In genomic region chr2:109266998-109267854, GRCh38 we compare ENCODE assay signal across 16 cellular contexts.
A peak's percentile ranks its signal among the peaks of the same experiment; 100 is the strongest.
DNase-seq lines count a peak whose midpoint lies in the region; ATAC-seq and TF ChIP-seq lines count a peak whose summit lies in the region.
"Had no signal": no experiment of that assay in that cellular context is flagged by ENCODE, and none has a peak within 500 bp of the region (broad histone marks: within the 10 kb centered on the region; RNA-seq: fewer than 3 reads in every experiment).

No MANE protein-coding gene starts in this region.

- H3K27ac ChIP-seq in HL-60 (replicated peaks), result no peak overlapping the region
- no peak overlapping the region for H3K27ac ChIP-seq in effector memory CD4-positive, alpha-beta T cell (ENCODE audit: insufficient read depth, low read length, poor library complexity, severe bottlenecking)
- H3K27ac ChIP-seq: C4-2B had no signal

- intact Hi-C loops in left ventricle myocardium superior (cut with micrococcal nuclease), result no loop called here
- intact Hi-C loops in natural killer cell (cut with micrococcal nuclease), result no loop called here

- no peaks in the 10 kb centered on the region for H3K4me1 ChIP-seq in effector memory CD4-positive, alpha-beta T cell (ENCODE audit: control insufficient read depth, insufficient read depth, low read length, poor library complexity, severe bottlenecking)
- H3K4me1 ChIP-seq: pancreas had no signal

- H3K9me3 Mint-ChIP-seq in brain, result no peaks in the 10 kb centered on the region
- no peaks in the 10 kb centered on the region for H3K9me3 Mint-ChIP-seq in osteocyte (ENCODE audit: unreplicated experiment)
- H3K9me3 Mint-ChIP-seq in natural killer cell, result no peaks in the 10 kb centered on the region
- H3K9me3 Mint-ChIP-seq: stimulated activated naive CD8-positive, alpha-beta T cell treated with anti-CD3 and anti-CD28 coated beads, Interleukin-15, amount 100 ng/mL, for 72 hours had no signal

- no peaks in the 10 kb centered on the region for H3K27me3 ChIP-seq in HL-60 (ENCODE audit: insufficient read depth, poor library complexity, severe bottlenecking)
- H3K27me3 ChIP-seq in effector memory CD4-positive, alpha-beta T cell (replicated peaks; ENCODE audit: control insufficient read depth, insufficient read depth, low read length, poor library complexity, severe bottlenecking), result no peaks in the 10 kb centered on the region
- H3K27me3 ChIP-seq: pancreas had no signal

- H3K4me1 Mint-ChIP-seq in brain (peaks cover 86% of the 10 kb centered on the region), osteocyte (ENCODE audit: unreplicated experiment) (peaks cover 90% of the 10 kb centered on the region), natural killer cell (peaks cover 0 to 4% of the 10 kb centered on the region in 2 donors)
- H3K4me1 Mint-ChIP-seq: stimulated activated naive CD8-positive, alpha-beta T cell treated with anti-CD3 and anti-CD28 coated beads, Interleukin-15, amount 100 ng/mL, for 72 hours had no signal

- H3K36me3 ChIP-seq in effector memory CD4-positive, alpha-beta T cell (ENCODE audit: control insufficient read depth, insufficient read depth, low read length), result no peaks in the 10 kb centered on the region
- H3K36me3 ChIP-seq: pancreas had no signal

- H3K9me3 ChIP-seq in effector memory CD4-positive, alpha-beta T cell (ENCODE audit: control insufficient read depth, low read length), result no peaks in the 10 kb centered on the region
- H3K9me3 ChIP-seq: pancreas had no signal

- H3K27me3 Mint-ChIP-seq in brain (peaks cover 3% of the 10 kb centered on the region), osteocyte (ENCODE audit: unreplicated experiment) (no peaks in the 10 kb centered on the region), natural killer cell (ENCODE audit: low read depth in 2 of 2) (peaks cover 0 to 3% of the 10 kb centered on the region in 2 donors)
- H3K27me3 Mint-ChIP-seq: stimulated activated naive CD8-positive, alpha-beta T cell treated with anti-CD3 and anti-CD28 coated beads, Interleukin-15, amount 100 ng/mL, for 72 hours had no signal

- no peaks in the 10 kb centered on the region for H3K36me3 Mint-ChIP-seq in brain
- H3K36me3 Mint-ChIP-seq in osteocyte (ENCODE audit: unreplicated experiment), result peaks cover 2% of the 10 kb centered on the region
- H3K36me3 Mint-ChIP-seq in natural killer cell, result no peaks in the 10 kb centered on the region

- TF ChIP-seq CTCF in HL-60 (IDR thresholded peaks at IDR 0.05; ENCODE audit: insufficient read depth, low read length) (no peak), brain (conservative IDR thresholded peaks at IDR 0.05) (no peak), osteocyte (IDR thresholded peaks at IDR 0.05) (no peak), natural killer cell (IDR thresholded peaks at IDR 0.05) (no peak)

- peak overlapping the region; percentile 54 to 95 (median 78) for H3K27ac Mint-ChIP-seq in brain
- peak overlapping the region; percentile 68 for H3K27ac Mint-ChIP-seq in osteocyte (ENCODE audit: unreplicated experiment)
- H3K27ac Mint-ChIP-seq in natural killer cell, result no peak overlapping the region

- DNase-seq in HL-60 (ENCODE audit: low read depth in 1 of 2, low spot score in 1 of 2) (peak; percentile 26 to 54), left ventricle myocardium superior (no peak), osteocyte (ENCODE audit: extremely low spot score, unreplicated experiment) (no peak), left lobe of liver (ENCODE audit: low spot score) (no peak), natural killer cell (no peak)
- DNase-seq in effector memory CD4-positive, alpha-beta T cell, result no peak
- DNase-seq: activated CD4-positive, CD25-positive, alpha-beta regulatory T cell; anterior cingulate cortex; NCI-H1417 treated with DMSO at 0.1 percent for 48 hours; NCI-H526 treated with DMSO at 0.1 percent for 48 hours; stimulated activated CD4-positive, alpha-beta T cell treated with anti-CD3 and anti-CD28 coated beads, Interleukin-4, amount 100 ng/mL, for 4 hours; stimulated activated naive CD8-positive, alpha-beta T cell treated with anti-CD3 and anti-CD28 coated beads, Interleukin-15, amount 100 ng/mL, for 72 hours had no signal

- ATAC-seq in left ventricle myocardium superior (peak; percentile 61), left lobe of liver (no peak), HG03175 (IDR thresholded peaks at IDR 0.05; ENCODE audit: unreplicated experiment) (no peak), natural killer cell (no peak)
- ATAC-seq: stimulated activated naive CD8-positive, alpha-beta T cell treated with anti-CD3 and anti-CD28 coated beads, Interleukin-15, amount 100 ng/mL, for 72 hours had no signal

- H3K4me3 Mint-ChIP-seq in brain (peak overlapping the region in 4 of 5 experiments; percentile 38 to 77 (median 52)), osteocyte (ENCODE audit: unreplicated experiment) (no peak overlapping the region), natural killer cell (no peak overlapping the region)
- H3K4me3 Mint-ChIP-seq: stimulated activated naive CD8-positive, alpha-beta T cell treated with anti-CD3 and anti-CD28 coated beads, Interleukin-15, amount 100 ng/mL, for 72 hours had no signal

- no peak overlapping the region for H3K4me3 ChIP-seq in HL-60 (replicated peaks; ENCODE audit: insufficient read depth, low read length)
- no peak overlapping the region for H3K4me3 ChIP-seq in effector memory CD4-positive, alpha-beta T cell (ENCODE audit: insufficient read depth, low read depth, low read length, poor library complexity, severe bottlenecking)
- H3K4me3 ChIP-seq: pancreas had no signal

Comparison
In these comparisons a context has a peak if more than half of its experiments do, and no peak if none do; other contexts are left out.
1. DNase-seq: peak in HL-60 (2 of 2); none in left ventricle myocardium superior (single experiment), osteocyte (single experiment), left lobe of liver (single experiment), natural killer cell (single experiment) and effector memory CD4-positive, alpha-beta T cell (0 of 3).
2. H3K27ac Mint-ChIP-seq: peak in brain (5 of 5) and osteocyte (single experiment); none in natural killer cell (0 of 2).
3. H3K4me3 Mint-ChIP-seq: peak in brain (4 of 5); none in osteocyte (single experiment) and natural killer cell (single experiment).